33 cellular contexts compared by ENCODE assay signal in genomic region chr2:39350658-39351057, GRCh38.
"Had no signal": no experiment of that assay in that cellular context is flagged by ENCODE, and none has a peak within 500 bp of the region (broad histone marks: within the 10 kb centered on the region; RNA-seq: fewer than 3 reads in every experiment).

No MANE protein-coding gene starts in this region.

- H3K36me3 ChIP-seq: adrenal gland had no signal

- H3K9me3 ChIP-seq: adrenal gland, body of pancreas, breast epithelium had no signal

- DNase-seq: activated CD4-positive, alpha-beta memory T cell treated with anti-CD3 and anti-CD28 coated beads, Interleukin-2, amount 10 ng/mL, durations not matched to agents 7 days and 5 days; activated CD4-positive, alpha-beta T cell treated with anti-CD3 and anti-CD28 coated beads for 1 hour; activated CD4-positive, alpha-beta T cell treated with anti-CD3 and anti-CD28 coated beads for 36 hours; activated CD4-positive, alpha-beta T cell treated with anti-CD3 and anti-CD28 coated beads for 48 hours; activated CD4-positive, alpha-beta T cell treated with anti-CD3 and anti-CD28 coated beads, Interleukin-2, amount 10 ng/mL, durations not matched to agents 7 days and 5 days; activated CD4-positive, alpha-beta T cell treated with anti-CD3 and anti-CD28 coated beads, Interleukin-2, amount 50 U/mL, for 48 hours; activated CD4-positive, CD25-positive, alpha-beta regulatory T cell; activated CD8-positive, alpha-beta memory T cell treated with anti-CD3 and anti-CD28 coated beads, Interleukin-2, amount 50 U/mL, for 4 hours; activated effector memory CD4-positive, alpha-beta T cell treated with anti-CD3 and anti-CD28 coated beads, Interleukin-2, amount 50 U/mL, for 16 hours; activated gamma-delta T cell treated with Interleukin-2 at 50 U/mL for 16 hours; activated naive CD4-positive, alpha-beta T cell; activated naive CD4-positive, alpha-beta T cell treated with anti-CD3 and anti-CD28 coated beads for 36 hours; activated naive CD4-positive, alpha-beta T cell treated with anti-CD3 and anti-CD28 coated beads, Interleukin-2, amount 50 U/mL, for 16 hours; activated naive CD8-positive, alpha-beta T cell treated with anti-CD3 and anti-CD28 coated beads for 36 hours; activated T-cell treated with anti-CD3 and anti-CD28 coated beads for 4 hours; activated T-cell treated with anti-CD3 and anti-CD28 coated beads, Interleukin-2, amount 50 U/mL, for 1 hour; activated T-cell treated with anti-CD3 and anti-CD28 coated beads, Interleukin-2, amount 50 U/mL, for 4 hours; activated T-cell treated with anti-CD3 and anti-CD28 coated beads, Interleukin-2, amount 50 U/mL, for 72 hours; adrenal gland; amniotic stem cell; aorta; body of pancreas; brain microvascular endothelial cell; central memory CD4-positive, alpha-beta T cell; T-helper 2 cell; T-helper 9 cell had no signal

- H3K4me1 ChIP-seq: body of pancreas, breast epithelium had no signal

- H3K4me3 ChIP-seq: adrenal gland, body of pancreas, breast epithelium had no signal

- H3K27ac ChIP-seq: adrenal gland, body of pancreas, brain microvascular endothelial cell, breast epithelium, VCaP had no signal

- ATAC-seq: activated CD4-positive, alpha-beta T cell treated with anti-CD3 and anti-CD28 coated beads for 36 hours; activated CD4-positive, CD25-positive, alpha-beta regulatory T cell treated with anti-CD3 and anti-CD28 coated beads, Interleukin-2, amount 50 U/mL, for 24 hours; activated naive CD4-positive, alpha-beta T cell treated with anti-CD3 and anti-CD28 coated beads, Interleukin-2, amount 50 U/mL, for 72 hours; activated T-cell treated with anti-CD3 and anti-CD28 coated beads, Interleukin-2, amount 50 U/mL, for 4 hours; activated T-cell treated with anti-CD3 and anti-CD28 coated beads, Interleukin-2, amount 50 U/mL, for 72 hours; activated T-helper 17 cell treated with anti-CD3 and anti-CD28 coated beads, Interleukin-2, amount 50 U/mL, for 72 hours; body of pancreas had no signal

- FAIRE-seq: astrocyte, TTC549 had no signal

- H3K27me3 ChIP-seq: adrenal gland, body of pancreas, brain microvascular endothelial cell, breast epithelium had no signal
